ENCODE assay signal across 7 cellular contexts in the genomic region with DNA sequence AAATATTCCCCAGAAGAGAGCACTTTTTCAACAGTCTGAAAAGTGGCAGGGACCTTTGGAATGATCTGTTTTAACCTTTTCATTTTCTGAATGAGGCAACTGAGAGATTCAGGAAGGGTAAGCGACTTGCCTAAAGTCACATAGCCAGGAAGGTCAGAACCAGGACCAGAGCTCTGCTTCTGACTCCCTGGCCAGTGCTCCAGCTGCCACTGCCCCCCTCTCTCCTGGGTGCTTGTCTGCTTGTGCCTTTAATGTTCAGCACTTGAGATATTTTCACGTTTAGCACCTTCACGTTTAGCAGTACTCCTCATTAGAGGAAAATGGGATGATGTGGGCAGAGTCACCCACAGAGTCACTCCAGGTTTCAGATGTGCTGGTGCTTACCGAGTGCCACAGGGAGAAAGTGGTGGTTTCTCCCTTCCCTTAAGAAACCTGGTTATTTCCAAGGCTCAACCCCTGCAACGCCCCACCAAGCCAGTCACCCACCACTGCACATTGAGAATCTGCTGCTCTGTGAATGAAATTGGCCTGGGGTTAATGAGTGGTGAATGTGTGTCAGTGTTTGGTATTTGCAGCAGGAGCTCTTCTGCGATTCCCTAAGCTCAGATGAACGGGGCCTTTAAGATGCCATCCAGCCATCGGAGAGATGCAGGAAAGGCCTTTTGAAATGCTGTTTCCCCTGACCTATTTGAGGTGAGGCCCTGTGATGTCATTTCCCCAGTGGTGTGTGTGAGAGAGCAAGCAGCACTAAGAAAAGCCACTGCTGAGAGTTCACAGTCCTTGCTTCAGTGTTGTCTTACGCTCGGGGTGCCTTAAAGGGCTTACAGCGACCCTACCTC.
DNase-seq lines count a peak whose midpoint lies in the region; ATAC-seq and TF ChIP-seq lines count a peak whose summit lies in the region.

No MANE protein-coding gene starts in this region.

- H3K9ac ChIP-seq in HUES48 (ENCODE audit: low read depth, low read length): no peak overlapping the region

- WGBS in gastroesophageal sphincter (ENCODE audit: low coverage in 1 of 2), 2 donors: 14 to 48% methylated on average over 5 to 7 of the region's 11 CpGs

- no peaks in the 10 kb centered on the region for H3K27me3 ChIP-seq in HUES48 (ENCODE audit: control insufficient read depth, insufficient read depth, low read length)
- no peaks in the 10 kb centered on the region for H3K27me3 ChIP-seq in gastroesophageal sphincter

- TF ChIP-seq EP300 in gastroesophageal sphincter (IDR thresholded peaks at IDR 0.05): no peak

- H3K4me1 ChIP-seq in HUES48 (ENCODE audit: control insufficient read depth, insufficient read depth, low read length) (peaks cover 55% of the 10 kb centered on the region), gastroesophageal sphincter (peaks cover 17 to 90% (median 70%) of the 10 kb centered on the region in 3 donors)

- H3K36me3 ChIP-seq in HUES48 (ENCODE audit: control insufficient read depth, insufficient read depth, low read length): no peaks in the 10 kb centered on the region
- no peaks in the 10 kb centered on the region for H3K36me3 ChIP-seq in gastroesophageal sphincter

- peak overlapping the region; percentile 37 for H3K27ac ChIP-seq in HUES48 (ENCODE audit: low read depth, low read length)
- peak overlapping the region; percentile 54 to 90 (median 84) for H3K27ac ChIP-seq in gastroesophageal sphincter

- no peak overlapping the region for H3K4me3 ChIP-seq in HUES48 (ENCODE audit: low read depth, low read length)
- no peak overlapping the region for H3K4me3 ChIP-seq in gastroesophageal sphincter

- TF ChIP-seq CTCF in gastroesophageal sphincter (IDR thresholded peaks at IDR 0.05): no peak

- no peak for TF ChIP-seq POLR2A in gastroesophageal sphincter (IDR thresholded peaks at IDR 0.05)

- no peaks in the 10 kb centered on the region for H3K9me3 ChIP-seq in HUES48 (ENCODE audit: control insufficient read depth, insufficient read depth, low read length)
- H3K9me3 ChIP-seq in gastroesophageal sphincter: no peaks in the 10 kb centered on the region

- DNase-seq in activated T-cell treated with anti-CD3 and anti-CD28 coated beads, Interleukin-2, amount 50 U/mL, for 1 hour: peak; percentile 61
- DNase-seq in retina (peak; percentile 79), NCI-H2081 treated with DMSO at 0.1 percent for 48 hours (lab: John Stamatoyannopoulos, UW) (no peak), NCI-H146 (lab: John Stamatoyannopoulos, UW) (no peak)

- ATAC-seq in GM21360 (IDR thresholded peaks at IDR 0.05; ENCODE audit: unreplicated experiment) (peak; percentile 61), gastroesophageal sphincter (peak; percentile 56)

Comparison
In these comparisons a context has a peak if more than half of its experiments do, and no peak if none do; other contexts are left out.
1. DNase-seq: peak in activated T-cell treated with anti-CD3 and anti-CD28 coated beads, Interleukin-2, amount 50 U/mL, for 1 hour (single experiment) and retina (single experiment); none in NCI-H2081 treated with DMSO at 0.1 percent for 48 hours (single experiment) and NCI-H146 (single experiment).